In genomic region chr21:36700961-36701911, GRCh38 we compare ENCODE assay signal across 2 cellular contexts.
TF ChIP-seq lines count a peak whose summit lies in the region.

No MANE protein-coding gene starts in this region.

TF ChIP-seq in SK-N-SH, 30 proteins besides CTCF, POLR2A, EP300 and RAD21 (continued from another document):
- TF ChIP-seq, protein P1, sequence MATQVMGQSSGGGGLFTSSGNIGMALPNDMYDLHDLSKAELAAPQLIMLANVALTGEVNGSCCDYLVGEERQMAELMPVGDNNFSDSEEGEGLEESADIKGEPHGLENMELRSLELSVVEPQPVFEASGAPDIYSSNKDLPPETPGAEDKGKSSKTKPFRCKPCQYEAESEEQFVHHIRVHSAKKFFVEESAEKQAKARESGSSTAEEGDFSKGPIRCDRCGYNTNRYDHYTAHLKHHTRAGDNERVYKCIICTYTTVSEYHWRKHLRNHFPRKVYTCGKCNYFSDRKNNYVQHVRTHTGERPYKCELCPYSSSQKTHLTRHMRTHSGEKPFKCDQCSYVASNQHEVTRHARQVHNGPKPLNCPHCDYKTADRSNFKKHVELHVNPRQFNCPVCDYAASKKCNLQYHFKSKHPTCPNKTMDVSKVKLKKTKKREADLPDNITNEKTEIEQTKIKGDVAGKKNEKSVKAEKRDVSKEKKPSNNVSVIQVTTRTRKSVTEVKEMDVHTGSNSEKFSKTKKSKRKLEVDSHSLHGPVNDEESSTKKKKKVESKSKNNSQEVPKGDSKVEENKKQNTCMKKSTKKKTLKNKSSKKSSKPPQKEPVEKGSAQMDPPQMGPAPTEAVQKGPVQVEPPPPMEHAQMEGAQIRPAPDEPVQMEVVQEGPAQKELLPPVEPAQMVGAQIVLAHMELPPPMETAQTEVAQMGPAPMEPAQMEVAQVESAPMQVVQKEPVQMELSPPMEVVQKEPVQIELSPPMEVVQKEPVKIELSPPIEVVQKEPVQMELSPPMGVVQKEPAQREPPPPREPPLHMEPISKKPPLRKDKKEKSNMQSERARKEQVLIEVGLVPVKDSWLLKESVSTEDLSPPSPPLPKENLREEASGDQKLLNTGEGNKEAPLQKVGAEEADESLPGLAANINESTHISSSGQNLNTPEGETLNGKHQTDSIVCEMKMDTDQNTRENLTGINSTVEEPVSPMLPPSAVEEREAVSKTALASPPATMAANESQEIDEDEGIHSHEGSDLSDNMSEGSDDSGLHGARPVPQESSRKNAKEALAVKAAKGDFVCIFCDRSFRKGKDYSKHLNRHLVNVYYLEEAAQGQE (IDR thresholded peaks at IDR 0.05; ENCODE audit: low read depth, low read length) = no peak
- TF ChIP-seq, protein P2, sequence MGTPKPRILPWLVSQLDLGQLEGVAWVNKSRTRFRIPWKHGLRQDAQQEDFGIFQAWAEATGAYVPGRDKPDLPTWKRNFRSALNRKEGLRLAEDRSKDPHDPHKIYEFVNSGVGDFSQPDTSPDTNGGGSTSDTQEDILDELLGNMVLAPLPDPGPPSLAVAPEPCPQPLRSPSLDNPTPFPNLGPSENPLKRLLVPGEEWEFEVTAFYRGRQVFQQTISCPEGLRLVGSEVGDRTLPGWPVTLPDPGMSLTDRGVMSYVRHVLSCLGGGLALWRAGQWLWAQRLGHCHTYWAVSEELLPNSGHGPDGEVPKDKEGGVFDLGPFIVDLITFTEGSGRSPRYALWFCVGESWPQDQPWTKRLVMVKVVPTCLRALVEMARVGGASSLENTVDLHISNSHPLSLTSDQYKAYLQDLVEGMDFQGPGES (IDR thresholded peaks at IDR 0.05; ENCODE audit: low read depth, low read length) = no peak
- TF ChIP-seq TEAD4 (IDR thresholded peaks at IDR 0.05; ENCODE audit: borderline replicate concordance, insufficient read depth) = no peak
- no peak for TF ChIP-seq FOXM1 (IDR thresholded peaks at IDR 0.05; ENCODE audit: low read depth)
- TF ChIP-seq TAF1 (IDR thresholded peaks at IDR 0.05; ENCODE audit: borderline replicate concordance, low read depth, low read length) = no peak

TF ChIP-seq in SK-N-SH treated with all-trans-retinoic acid at 6 μM for 48 hours, 23 proteins besides CTCF, POLR2A, EP300 and RAD21 (continued from another document):
- no peak for TF ChIP-seq ESRRG (CRISPR knock-in tag; IDR thresholded peaks at IDR 0.05)
- TF ChIP-seq, protein P3, sequence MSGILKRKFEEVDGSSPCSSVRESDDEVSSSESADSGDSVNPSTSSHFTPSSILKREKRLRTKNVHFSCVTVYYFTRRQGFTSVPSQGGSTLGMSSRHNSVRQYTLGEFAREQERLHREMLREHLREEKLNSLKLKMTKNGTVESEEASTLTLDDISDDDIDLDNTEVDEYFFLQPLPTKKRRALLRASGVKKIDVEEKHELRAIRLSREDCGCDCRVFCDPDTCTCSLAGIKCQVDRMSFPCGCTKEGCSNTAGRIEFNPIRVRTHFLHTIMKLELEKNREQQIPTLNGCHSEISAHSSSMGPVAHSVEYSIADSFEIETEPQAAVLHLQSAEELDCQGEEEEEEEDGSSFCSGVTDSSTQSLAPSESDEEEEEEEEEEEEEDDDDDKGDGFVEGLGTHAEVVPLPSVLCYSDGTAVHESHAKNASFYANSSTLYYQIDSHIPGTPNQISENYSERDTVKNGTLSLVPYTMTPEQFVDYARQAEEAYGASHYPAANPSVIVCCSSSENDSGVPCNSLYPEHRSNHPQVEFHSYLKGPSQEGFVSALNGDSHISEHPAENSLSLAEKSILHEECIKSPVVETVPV (CRISPR knock-in tag; IDR thresholded peaks at IDR 0.05) = no peak
- TF ChIP-seq ZFP3 (CRISPR knock-in tag; IDR thresholded peaks at IDR 0.05) = no peak
- TF ChIP-seq, protein P4, sequence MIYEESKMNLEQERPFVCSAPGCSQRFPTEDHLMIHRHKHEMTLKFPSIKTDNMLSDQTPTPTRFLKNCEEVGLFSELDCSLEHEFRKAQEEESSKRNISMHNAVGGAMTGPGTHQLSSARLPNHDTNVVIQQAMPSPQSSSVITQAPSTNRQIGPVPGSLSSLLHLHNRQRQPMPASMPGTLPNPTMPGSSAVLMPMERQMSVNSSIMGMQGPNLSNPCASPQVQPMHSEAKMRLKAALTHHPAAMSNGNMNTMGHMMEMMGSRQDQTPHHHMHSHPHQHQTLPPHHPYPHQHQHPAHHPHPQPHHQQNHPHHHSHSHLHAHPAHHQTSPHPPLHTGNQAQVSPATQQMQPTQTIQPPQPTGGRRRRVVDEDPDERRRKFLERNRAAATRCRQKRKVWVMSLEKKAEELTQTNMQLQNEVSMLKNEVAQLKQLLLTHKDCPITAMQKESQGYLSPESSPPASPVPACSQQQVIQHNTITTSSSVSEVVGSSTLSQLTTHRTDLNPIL (CRISPR knock-in tag; IDR thresholded peaks at IDR 0.05; ENCODE audit: low read depth) = no peak
- TF ChIP-seq ZNF8 (CRISPR knock-in tag; IDR thresholded peaks at IDR 0.05) = no peak
